8 cellular contexts compared by ENCODE assay signal in the genomic region with DNA sequence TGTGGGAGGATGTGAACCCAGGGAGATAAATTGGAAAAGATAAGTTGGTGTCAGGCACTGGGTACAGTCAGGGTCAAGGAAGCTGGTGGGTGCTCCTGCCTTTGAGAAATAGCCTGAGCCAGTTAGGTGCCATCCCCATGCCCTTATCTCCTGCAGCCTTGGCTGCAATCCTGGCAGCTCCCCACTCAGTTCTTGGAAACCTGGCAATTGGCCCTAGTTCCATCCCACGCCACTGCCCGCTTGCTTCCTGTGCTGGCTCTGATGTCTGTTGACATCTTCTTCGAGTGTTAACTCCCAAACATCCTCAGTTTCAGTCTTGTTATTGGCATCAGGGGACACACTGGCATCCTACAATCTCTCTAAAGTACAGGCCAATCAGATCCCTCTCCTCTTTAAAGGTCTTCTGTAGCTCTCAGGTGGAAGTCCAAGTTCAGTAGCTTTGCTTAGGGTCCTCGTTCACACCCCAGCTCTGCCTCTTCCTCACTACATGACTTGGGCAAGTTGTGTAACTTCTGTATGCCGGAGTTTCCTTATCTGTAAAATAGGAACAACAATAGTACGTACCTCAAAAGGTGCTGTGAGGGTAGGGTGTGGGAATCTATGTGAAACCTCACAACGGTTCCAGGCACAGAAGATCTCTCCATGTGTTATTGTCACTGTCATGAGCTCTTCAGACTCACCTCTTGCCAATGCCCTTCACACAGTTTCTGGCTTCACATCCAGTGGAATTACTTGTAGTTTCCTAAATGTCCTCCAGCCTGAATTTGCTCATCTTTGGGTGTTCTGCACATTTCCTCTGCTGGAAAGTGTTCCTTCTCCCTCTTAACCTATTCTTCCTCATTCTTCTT. TPM values are rescaled to one million over a fixed set of nuclear protein-coding genes. Genes with fewer than 3 reads are reported as not detected.
DNase-seq lines count a peak whose midpoint lies in the region; TF ChIP-seq lines count a peak whose summit lies in the region.

No MANE protein-coding gene starts in this region.

- no peak for TF ChIP-seq CTCF in GM12864 (IDR thresholded peaks at IDR 0.05; ENCODE audit: low read depth, low read length, missing control alignments)

- H3K4me1 Mint-ChIP-seq in immature natural killer cell, result peaks cover 10 to 20% of the 10 kb centered on the region in 2 donors

- H3K27ac ChIP-seq in GM23248, result no peak overlapping the region

- H3K79me2 ChIP-seq in GM23248 (ENCODE audit: insufficient read depth), result no peaks in the 10 kb centered on the region

- no peaks in the 10 kb centered on the region for H3K9me3 Mint-ChIP-seq in immature natural killer cell

- peak overlapping the region; percentile 22 for H3K4me3 ChIP-seq in GM12864 (ENCODE audit: low read depth, low read length)
- no peak overlapping the region for H3K4me3 ChIP-seq in GM23248

- WGBS in GM23248 (ENCODE audit: low coverage in 1 of 2, low lambda C conversion rate in 2 of 2, missing lambda C conversion rate in 2 of 2), 2 experiments, result 27 to 29% methylated on average over 7 of the region's 7 CpGs

- no peak overlapping the region for H3K4me2 ChIP-seq in GM23248 (ENCODE audit: unreplicated experiment)

- H2AFZ ChIP-seq in GM23248, result no peak overlapping the region

- no peaks in the 10 kb centered on the region for H3K4me1 ChIP-seq in GM23248 (ENCODE audit: insufficient read depth)

- H3K27me3 Mint-ChIP-seq in immature natural killer cell (ENCODE audit: low read depth in 3 of 3), result peaks cover 4 to 11% (median 9%) of the 10 kb centered on the region in 3 donors

- peak overlapping the region in 1 of 5 donors; percentile 50 for H3K4me3 Mint-ChIP-seq in immature natural killer cell

- no peaks in the 10 kb centered on the region for H3K9me3 ChIP-seq in GM23248 (ENCODE audit: low read depth)

- H3F3A ChIP-seq in GM23248 (ENCODE audit: insufficient read depth), result no peaks in the 10 kb centered on the region; the same call in 1 of the 2 replicates

- H3K27ac Mint-ChIP-seq in immature natural killer cell, result peak overlapping the region; percentile 10 to 82 (median 38)

- no peaks in the 10 kb centered on the region for H4K20me1 ChIP-seq in GM23248 (ENCODE audit: insufficient read depth)

- no peak overlapping the region for H3K9ac ChIP-seq in GM23248

- no peaks in the 10 kb centered on the region for H3K36me3 ChIP-seq in GM23248 (ENCODE audit: low read depth)

- no peaks in the 10 kb centered on the region for H3K27me3 ChIP-seq in GM23248 (replicated peaks; ENCODE audit: insufficient read depth)

- H3K36me3 Mint-ChIP-seq in immature natural killer cell, result peaks cover 0 to 8% (median 0%) of the 10 kb centered on the region in 3 donors

- in situ Hi-C loops in GM23248 (cut with MboI), result no loop called here
- in situ Hi-C loops in G401 (cut with HindIII; ENCODE audit: low sequenced_read_pairs), result no loop called here

- DNase-seq in GM12864 (ENCODE audit: low read depth) (no peak), GM23248 (peak; percentile 45), NOMO-1 treated with dmso at 0.1 percent for 144 hours (lab: John Stamatoyannopoulos, UW; ENCODE audit: unreplicated experiment) (peak; percentile 27), immature natural killer cell (no peak), NCI-H345 (lab: John Stamatoyannopoulos, UW) (no peak), SHP77 treated with DMSO at 0.1 percent for 48 hours (lab: John Stamatoyannopoulos, UW) (no peak), G401 (ENCODE audit: low spot score) (no peak), epidermal melanocyte (ENCODE audit: insufficient read length, low spot score) (no peak)

- no peaks in the 10 kb centered on the region for H3K9me2 ChIP-seq in GM23248 (ENCODE audit: insufficient read depth)

RNA-seq across cellular contexts. Expression of gene PRKAR1A, which starts 13.5 kb away (rescaled TPM):
- total RNA-seq in GM23248 (2014; rRNA removed; shearing (Covaris generic)), result 281 and 287 TPM in 2 replicates
- 331 and 332 TPM in 2 replicates for polyA plus RNA-seq in GM23248 (2016; fragmentation: Nextera tagmentation; extraction: Ambion mirVana)
- 100 to 1,000 TPM; 275 to 458 (median 320) TPM for polyA plus RNA-seq in immature natural killer cell
- 130 and 156 TPM in 2 replicates for total RNA-seq in G401 (2014; rRNA removed; shearing (Covaris generic))

RNA-seq across cellular contexts. Expression of gene WIPI1, which starts 41.4 kb away (rescaled TPM):
- total RNA-seq in GM23248 (2014; rRNA removed; shearing (Covaris generic)), result 82.0 and 91.4 TPM in 2 replicates
- polyA plus RNA-seq in GM23248 (2016; fragmentation: Nextera tagmentation; extraction: Ambion mirVana) (99.1 and 100 TPM in 2 replicates), immature natural killer cell (10 to 100 TPM; 21.1 to 43.4 (median 30.0) TPM)
- 19.4 and 35.3 TPM in 2 replicates for total RNA-seq in G401 (2014; rRNA removed; shearing (Covaris generic))

Comparison
In these comparisons a context has a peak if more than half of its experiments do, and no peak if none do; other contexts are left out.
1. DNase-seq: peak in GM23248 (single experiment) and NOMO-1 treated with dmso at 0.1 percent for 144 hours (single experiment); none in GM12864 (single experiment), immature natural killer cell (0 of 3), NCI-H345 (single experiment), SHP77 treated with DMSO at 0.1 percent for 48 hours (single experiment), G401 (single experiment) and epidermal melanocyte (single experiment).